14 cellular contexts compared by ENCODE assay signal in genomic region chr15:60316961-60317360, GRCh38.
DNase-seq lines count a peak whose midpoint lies in the region; FAIRE-seq and TF ChIP-seq lines count a peak whose summit lies in the region.
"Had no signal": no experiment of that assay in that cellular context is flagged by ENCODE, and none has a peak within 500 bp of the region (broad histone marks: within the 10 kb centered on the region; RNA-seq: fewer than 3 reads in every experiment).

No MANE protein-coding gene starts in this region.

- H3K14ac ChIP-seq in H1 (ENCODE audit: insufficient read length): no peak overlapping the region

- no peak overlapping the region for H3K23ac ChIP-seq in H1 (ENCODE audit: insufficient read length)

- intact Hi-C loops in MCF 10A (cut with micrococcal nuclease) (no loop called here), breast epithelium (cut with DNase I; ENCODE audit: low total_unique reads) (no loop called here)

- no peak overlapping the region for H3K4me3 ChIP-seq in breast epithelium
- no peak overlapping the region for H3K4me3 ChIP-seq in H1 (ENCODE audit: extremely low read depth in 1 of 4, insufficient read depth in 2 of 4, low read depth in 3 of 4, low read length in 4 of 4)
- H3K4me3 ChIP-seq in smooth muscle cell: no peak overlapping the region
- H3K4me3 ChIP-seq: BLaER1 had no signal

- H3K4me1 ChIP-seq in breast epithelium: no peaks in the 10 kb centered on the region
- H3K4me1 ChIP-seq in H1 (replicated peaks in 1 of 4; ENCODE audit: control insufficient read depth in 3 of 4, insufficient read depth in 4 of 4, low read length in 3 of 4): no peaks in the 10 kb centered on the region
- H3K4me1 ChIP-seq in smooth muscle cell (ENCODE audit: low read depth): peaks cover 6% of the 10 kb centered on the region
- H3K4me1 ChIP-seq: BLaER1, Caco-2 had no signal

- H2AK5ac ChIP-seq in H1 (ENCODE audit: low read depth, low read length): no peak overlapping the region

- no peak overlapping the region for H2BK120ac ChIP-seq in H1 (replicated peaks; ENCODE audit: low read depth, low read length)

- H3K27ac Mint-ChIP-seq in MCF 10A (ENCODE audit: low read depth, unreplicated experiment): peak overlapping the region; percentile 63
- no peak overlapping the region for H3K27ac Mint-ChIP-seq in activated naive CD8-positive, alpha-beta T cell treated with anti-CD3 and anti-CD28 coated beads for 36 hours

- H3K4ac ChIP-seq in H1 (replicated peaks; ENCODE audit: insufficient read length, low read depth, low read length): no peak overlapping the region

- no peak for TF ChIP-seq POLR2A in breast epithelium (IDR thresholded peaks at IDR 0.05)
- TF ChIP-seq POLR2A in H1 (IDR thresholded peaks at IDR 0.05; ENCODE audit: control extremely low read depth in 1 of 2, low read depth in 2 of 2, low read length in 2 of 2): no peak

- H3K23me2 ChIP-seq in H1 (ENCODE audit: low read depth, low read length): no peaks in the 10 kb centered on the region; the same call in 1 of the 2 replicates

- no peaks in the 10 kb centered on the region for H3K27me3 Mint-ChIP-seq in MCF 10A (ENCODE audit: insufficient read depth, unreplicated experiment)
- no peaks in the 10 kb centered on the region for H3K27me3 Mint-ChIP-seq in activated naive CD8-positive, alpha-beta T cell treated with anti-CD3 and anti-CD28 coated beads for 36 hours

- no peak overlapping the region for H2BK15ac ChIP-seq in H1 (ENCODE audit: low read length)

- no peaks in the 10 kb centered on the region for H3K9me3 ChIP-seq in breast epithelium
- no peaks in the 10 kb centered on the region for H3K9me3 ChIP-seq in H1 (ENCODE audit: insufficient read depth in 2 of 2, low read depth in 1 of 2, low read length in 1 of 2)
- no peaks in the 10 kb centered on the region for H3K9me3 ChIP-seq in smooth muscle cell (replicated peaks; ENCODE audit: low read depth)
- H3K9me3 ChIP-seq: Caco-2 had no signal

- no peak overlapping the region for H3K27ac ChIP-seq in breast epithelium
- H3K27ac ChIP-seq in H1 (ENCODE audit: low read depth, low read length): no peak overlapping the region; the same call in 1 of the 2 replicates
- no peak overlapping the region for H3K27ac ChIP-seq in smooth muscle cell (ENCODE audit: low read depth)
- H3K27ac ChIP-seq: BLaER1 had no signal

- H3K4me2 ChIP-seq in H1 (ENCODE audit: insufficient read depth in 1 of 2, low read depth in 2 of 2, low read length in 2 of 2): no peak overlapping the region
- H3K4me2 ChIP-seq in smooth muscle cell: no peak overlapping the region
- H3K4me2 ChIP-seq: BLaER1 had no signal

- H2BK20ac ChIP-seq in H1 (ENCODE audit: low read length): no peak overlapping the region

- H3K9me3 Mint-ChIP-seq in MCF 10A (ENCODE audit: unreplicated experiment): no peaks in the 10 kb centered on the region
- H3K9me3 Mint-ChIP-seq in activated naive CD8-positive, alpha-beta T cell treated with anti-CD3 and anti-CD28 coated beads for 36 hours: peaks cover 8% of the 10 kb centered on the region

- peak overlapping the region; percentile 75; the same call in 1 of the 2 replicates for H2AFZ ChIP-seq in H1 (ENCODE audit: low read length)
- no peak overlapping the region for H2AFZ ChIP-seq in smooth muscle cell (ENCODE audit: low read depth)

- H2BK12ac ChIP-seq in H1 (ENCODE audit: low read depth, low read length): no peak overlapping the region

- peak; percentile 88 for DNase-seq in MCF 10A (ENCODE audit: unreplicated experiment)
- DNase-seq in breast epithelium (ENCODE audit: low spot score in 2 of 2): no peak
- no peak for DNase-seq in H1 (ENCODE audit: low read depth in 1 of 2, low spot score in 2 of 2)
- DNase-seq in islet precursor cell: peak; percentile 26
- DNase-seq in urothelium cell line (ENCODE audit: low spot score): no peak
- DNase-seq in smooth muscle cell (lab: John Stamatoyannopoulos, UW; ENCODE audit: unreplicated experiment): no peak
- no peak for DNase-seq in activated naive CD8-positive, alpha-beta T cell treated with anti-CD3 and anti-CD28 coated beads for 36 hours
- no peak for DNase-seq in DMS79 (lab: John Stamatoyannopoulos, UW)
- DNase-seq: 8988T; AML-193; Caco-2; CD8-positive, alpha-beta memory T cell; H7 had no signal

- no peaks in the 10 kb centered on the region for H3K79me2 ChIP-seq in H1 (ENCODE audit: control insufficient read depth in 1 of 2, insufficient read depth in 2 of 2, low read length in 2 of 2)
- H3K79me2 ChIP-seq in smooth muscle cell (ENCODE audit: low read depth): no peaks in the 10 kb centered on the region

- no peak overlapping the region for H4K91ac ChIP-seq in H1 (replicated peaks; ENCODE audit: insufficient read length, low read length)

- TF ChIP-seq CTCF in MCF 10A (IDR thresholded peaks at IDR 0.05; ENCODE audit: unreplicated experiment): no peak
- no peak for TF ChIP-seq CTCF in breast epithelium (IDR thresholded peaks at IDR 0.05)
- TF ChIP-seq CTCF in H1 (IDR thresholded peaks at IDR 0.05; ENCODE audit: control extremely low read depth in 1 of 3, insufficient read depth in 1 of 3, low read depth in 1 of 3, low read length in 3 of 3): no peak
- TF ChIP-seq CTCF in smooth muscle cell (IDR thresholded peaks at IDR 0.05; ENCODE audit: borderline replicate concordance, insufficient read depth, poor library complexity, severe bottlenecking): no peak

- no TSS peak for BruUV-seq in MCF 10A (replicated peaks; lab: Mats Ljungman, UMichigan)

- no peak overlapping the region for H3K56ac ChIP-seq in H1 (replicated peaks; ENCODE audit: insufficient read length, low read depth, low read length)

- TF ChIP-seq RAD21 in H1 (IDR thresholded peaks at IDR 0.05 in 1 of 2, conservative IDR thresholded peaks at IDR 0.05 in 1 of 2; ENCODE audit: low read depth in 2 of 2, low read length in 2 of 2): no peak

- H4K20me1 ChIP-seq in H1 (replicated peaks in 1 of 2; ENCODE audit: control insufficient read depth in 1 of 2, insufficient read depth in 2 of 2, low read length in 2 of 2) (no peaks in the 10 kb centered on the region), smooth muscle cell (ENCODE audit: low read depth) (no peaks in the 10 kb centered on the region)
- H4K20me1 ChIP-seq: BLaER1 had no signal

- no peak overlapping the region for H4K5ac ChIP-seq in H1 (ENCODE audit: insufficient read length, low read depth, low read length)

- no peak for TF ChIP-seq EP300 in H1 (IDR thresholded peaks at IDR 0.05; ENCODE audit: borderline replicate concordance in 1 of 2, low read depth in 2 of 2, low read length in 2 of 2)

- H3K79me1 ChIP-seq in H1 (ENCODE audit: low read depth, low read length): no peaks in the 10 kb centered on the region

- no peak overlapping the region for H3K18ac ChIP-seq in H1 (ENCODE audit: extremely low read depth, low read length)

- CTCF ChIA-PET in MCF 10A (lab: Yijun Ruan, JAX) (interaction anchor here (0.5 to 1.6 kb wide), 13 partner anchors 8 to 625 kb away, joined by 3 to 9 read pairs (median 4); no protein-coding TSS in a partner anchor), H1 (lab: Charles Lee; ENCODE audit: partially characterized antibody) (interaction anchor here (0.7 to 2.2 kb wide), 6 partner anchors 9 to 88 kb away, joined by 3 to 11 read pairs (median 3); no protein-coding TSS in a partner anchor)

- no peak overlapping the region for H3K4me3 Mint-ChIP-seq in MCF 10A (ENCODE audit: unreplicated experiment)
- no peak overlapping the region for H3K4me3 Mint-ChIP-seq in activated naive CD8-positive, alpha-beta T cell treated with anti-CD3 and anti-CD28 coated beads for 36 hours
- H3K4me3 Mint-ChIP-seq: CD8-positive, alpha-beta memory T cell had no signal

- peak overlapping the region; percentile 55; the same call in 1 of the 2 replicates for H2BK5ac ChIP-seq in H1 (ENCODE audit: low read depth, low read length)

- WGBS in H1 (ENCODE audit: extremely low coverage in 1 of 2, insufficient coverage in 1 of 2, insufficient read length in 1 of 2, insufficient replicate concordance in 2 of 2, low coverage in 1 of 2, low lambda C conversion rate in 2 of 2, missing lambda C conversion rate in 1 of 2), 2 experiments: 86% methylated on average over 4 of the region's 4 CpGs; no CpG with 5 or more reads in 1 of the 2 experiments
- 66% methylated on average over 4 of the region's 4 CpGs for WGBS in smooth muscle cell (ENCODE audit: low lambda C conversion rate)

- H3K36me3 Mint-ChIP-seq in MCF 10A (ENCODE audit: insufficient read depth, unreplicated experiment): no peaks in the 10 kb centered on the region
- H3K36me3 Mint-ChIP-seq in activated naive CD8-positive, alpha-beta T cell treated with anti-CD3 and anti-CD28 coated beads for 36 hours: no peaks in the 10 kb centered on the region
- H3K36me3 Mint-ChIP-seq: CD8-positive, alpha-beta memory T cell had no signal

- H3K4me1 Mint-ChIP-seq in MCF 10A (ENCODE audit: insufficient read depth, unreplicated experiment): peaks cover 8% of the 10 kb centered on the region
- no peaks in the 10 kb centered on the region for H3K4me1 Mint-ChIP-seq in activated naive CD8-positive, alpha-beta T cell treated with anti-CD3 and anti-CD28 coated beads for 36 hours
- H3K4me1 Mint-ChIP-seq: CD8-positive, alpha-beta memory T cell had no signal

- H4K8ac ChIP-seq in H1 (ENCODE audit: extremely low read depth, insufficient read depth, low read length): no peak overlapping the region; the same call in 1 of the 2 replicates

- no peaks in the 10 kb centered on the region for H3K27me3 ChIP-seq in breast epithelium
- no peaks in the 10 kb centered on the region for H3K27me3 ChIP-seq in H1 (replicated peaks in 1 of 4; ENCODE audit: control insufficient read depth in 3 of 4, extremely low read depth in 1 of 4, insufficient read depth in 3 of 4, low read length in 3 of 4)
- peaks cover 21% of the 10 kb centered on the region for H3K27me3 ChIP-seq in smooth muscle cell (ENCODE audit: low read depth)
- H3K27me3 ChIP-seq: BLaER1 had no signal

- H3F3A ChIP-seq in smooth muscle cell (ENCODE audit: low read depth): no peaks in the 10 kb centered on the region

- POLR2A ChIA-PET in MCF 10A (lab: Yijun Ruan, JAX) (interaction anchor here (0.5 to 2.9 kb wide), 19 partner anchors 9 to 627 kb away, joined by 3 to 20 read pairs (median 4); partner anchors contain the start of gene BNIP2), H1 (lab: Charles Lee; ENCODE audit: partially characterized antibody) (interaction anchor here (0.6 to 1.3 kb wide), 2 partner anchors 10 to 81 kb away, joined by 3 to 5 read pairs; no protein-coding TSS in a partner anchor)

- FAIRE-seq in H1 (lab: Jason Lieb, UNC) (no peak), urothelium cell line (lab: Jason Lieb, UNC) (peak; percentile 89)

- H3K9ac ChIP-seq in H1 (replicated peaks in 1 of 4; ENCODE audit: extremely low read depth in 1 of 4, low read depth in 3 of 4, low read length in 3 of 4) (no peak overlapping the region), smooth muscle cell (ENCODE audit: low read depth) (no peak overlapping the region)
- H3K9ac ChIP-seq: BLaER1 had no signal

- no peaks in the 10 kb centered on the region for H3K36me3 ChIP-seq in breast epithelium
- no peaks in the 10 kb centered on the region for H3K36me3 ChIP-seq in H1 (ENCODE audit: control insufficient read depth in 2 of 4, insufficient read depth in 4 of 4, low read length in 3 of 4)
- H3K36me3 ChIP-seq in smooth muscle cell (ENCODE audit: low read depth): no peaks in the 10 kb centered on the region
- H3K36me3 ChIP-seq: BLaER1 had no signal

TF ChIP-seq in H1, 55 proteins besides CTCF, POLR2A, EP300 and RAD21:
- no peak for TF ChIP-seq CBX5 (IDR thresholded peaks at IDR 0.05; ENCODE audit: low read depth, low read length)

Comparison
In these comparisons a context has a peak if more than half of its experiments do, and no peak if none do; other contexts are left out.
1. DNase-seq: peak in MCF 10A (single experiment) and islet precursor cell (single experiment); none in breast epithelium (0 of 2), H1 (0 of 2), urothelium cell line (single experiment), smooth muscle cell (single experiment), activated naive CD8-positive, alpha-beta T cell treated with anti-CD3 and anti-CD28 coated beads for 36 hours (single experiment) and DMS79 (single experiment).